In genomic region chr12:131231194-131231980, GRCh38 we compare ENCODE assay signal across 1 cellular context.
TF ChIP-seq lines count a peak whose summit lies in the region.

No MANE protein-coding gene starts in this region.

TF ChIP-seq in H1, 55 proteins besides CTCF, POLR2A, EP300 and RAD21:
- no peak for TF ChIP-seq TAF1 (IDR thresholded peaks at IDR 0.05; ENCODE audit: low read depth, low read length)
- no peak for TF ChIP-seq POLR2AphosphoS5 (IDR thresholded peaks at IDR 0.05; ENCODE audit: low read depth, low read length)
- TF ChIP-seq CHD1 (IDR thresholded peaks at IDR 0.05; ENCODE audit: low read depth, low read length): no peak
- no peak for TF ChIP-seq RBBP5 (IDR thresholded peaks at IDR 0.05; ENCODE audit: borderline replicate concordance, low read depth, low read length)
- no peak for TF ChIP-seq CHD2 (IDR thresholded peaks at IDR 0.05; ENCODE audit: low read length)
- no peak for TF ChIP-seq MAFK (IDR thresholded peaks at IDR 0.05; ENCODE audit: low read depth, low read length)
- no peak for TF ChIP-seq POU5F1 (IDR thresholded peaks at IDR 0.05; ENCODE audit: low read depth, low read length)
- TF ChIP-seq SRF (IDR thresholded peaks at IDR 0.05; ENCODE audit: low read depth, low read length): no peak
- no peak for TF ChIP-seq JUN (IDR thresholded peaks at IDR 0.05; ENCODE audit: low read depth, low read length)
- no peak for TF ChIP-seq GTF2F1 (IDR thresholded peaks at IDR 0.05; ENCODE audit: borderline replicate concordance, low read depth, low read length)
- TF ChIP-seq KDM1A (IDR thresholded peaks at IDR 0.05; ENCODE audit: borderline replicate concordance, low read length): no peak
- TF ChIP-seq SP4 (IDR thresholded peaks at IDR 0.05; ENCODE audit: low read length): no peak
- TF ChIP-seq EZH2 (IDR thresholded peaks at IDR 0.05; ENCODE audit: low read depth, low read length, severe bottlenecking): no peak
- no peak for TF ChIP-seq CEBPB (IDR thresholded peaks at IDR 0.05; ENCODE audit: low read depth, low read length)
